In genomic region chr3:64355473-64355872, GRCh38 we compare ENCODE assay signal across 10 cellular contexts.
A peak's percentile ranks its signal among the peaks of the same experiment; 100 is the strongest.
DNase-seq lines count a peak whose midpoint lies in the region; ATAC-seq, FAIRE-seq and TF ChIP-seq lines count a peak whose summit lies in the region.
"Had no signal": no experiment of that assay in that cellular context is flagged by ENCODE, and none has a peak within 500 bp of the region (broad histone marks: within the 10 kb centered on the region; RNA-seq: fewer than 3 reads in every experiment).

No MANE protein-coding gene starts in this region.

- H3K27ac ChIP-seq in GM23338 (ENCODE audit: low read depth) = no peak overlapping the region
- H3K27ac ChIP-seq in gastroesophageal sphincter = peak overlapping the region; percentile 65 to 79 (median 74)

- 15 to 17% methylated on average over 1 to 2 of the region's 2 CpGs for WGBS in gastroesophageal sphincter (ENCODE audit: low coverage in 1 of 2), 2 donors

- no peak for FAIRE-seq in RCC 7860 (lab: Jason Lieb, UNC)

- H3K27me3 ChIP-seq in GM23338 (ENCODE audit: insufficient read depth) (no peaks in the 10 kb centered on the region), gastroesophageal sphincter (no peaks in the 10 kb centered on the region)
- H3K27me3 ChIP-seq: gastrocnemius medialis had no signal

- H3K4me1 ChIP-seq in GM23338 (ENCODE audit: insufficient read depth) = 0 out of 2 replicates have a peak, but pooled peaks cover 3% of the 10 kb centered on the region
- H3K4me1 ChIP-seq in gastroesophageal sphincter = peaks cover 7 to 53% (median 23%) of the 10 kb centered on the region in 3 donors

- TF ChIP-seq EP300 in gastroesophageal sphincter (IDR thresholded peaks at IDR 0.05) = no peak

- no peak overlapping the region for H3K4me3 Mint-ChIP-seq in GM23338

- H3K9me3 ChIP-seq in gastroesophageal sphincter = no peaks in the 10 kb centered on the region
- H3K9me3 ChIP-seq: gastrocnemius medialis had no signal

- TF ChIP-seq POLR2A in gastroesophageal sphincter (IDR thresholded peaks at IDR 0.05) (no peak), erythroblast (IDR thresholded peaks at IDR 0.05; ENCODE audit: low read length) (no peak)

- no peaks in the 10 kb centered on the region for H3K79me2 ChIP-seq in GM23338 (replicated peaks; ENCODE audit: insufficient read depth)

- no peak overlapping the region for H3K4me2 ChIP-seq in GM23338

- intact Hi-C loops in sciatic nerve (cut with DNase I) = no loop called here

- DNase-seq in GM23338 (ENCODE audit: low spot score) (no peak), RCC 7860 (ENCODE audit: low spot score) (peak; percentile 41), sciatic nerve (ENCODE audit: low spot score) (no peak), D341Med (ENCODE audit: low spot score) (no peak), hippocampal formation (lab: John Stamatoyannopoulos, UW) (no peak), erythroblast (lab: John Stamatoyannopoulos, UW) (no peak)
- DNase-seq: activated CD4-positive, alpha-beta T cell treated with anti-CD3 and anti-CD28 coated beads, Interleukin-2, amount 50 U/mL, for 1 hour; gastrocnemius medialis had no signal

- H3K27ac Mint-ChIP-seq in GM23338 = no peak overlapping the region

- H3K36me3 ChIP-seq in GM23338 (ENCODE audit: insufficient read depth) = no peaks in the 10 kb centered on the region
- no peaks in the 10 kb centered on the region for H3K36me3 ChIP-seq in gastroesophageal sphincter
- H3K36me3 ChIP-seq: gastrocnemius medialis had no signal

- ATAC-seq in GM23338 (peak; percentile 71), gastroesophageal sphincter (peak; percentile 57), sciatic nerve (peak; percentile 55), HG03571 (IDR thresholded peaks at IDR 0.05; ENCODE audit: unreplicated experiment) (no peak)
- ATAC-seq: gastrocnemius medialis had no signal

- H3K27me3 Mint-ChIP-seq in GM23338 (ENCODE audit: insufficient read depth, low read depth, poor library complexity) = peaks cover 3% of the 10 kb centered on the region

- no peaks in the 10 kb centered on the region for H3K9me3 Mint-ChIP-seq in GM23338

- H3K9me2 ChIP-seq in GM23338 (ENCODE audit: insufficient read depth) = no peaks in the 10 kb centered on the region

- no peak for TF ChIP-seq CTCF in GM23338 (conservative IDR thresholded peaks at IDR 0.05; ENCODE audit: low read depth in 2 of 2)
- no peak for TF ChIP-seq CTCF in gastroesophageal sphincter (IDR thresholded peaks at IDR 0.05)

- peaks cover 19% of the 10 kb centered on the region for H3K4me1 Mint-ChIP-seq in GM23338

- H3F3A ChIP-seq in GM23338 (replicated peaks; ENCODE audit: low read depth) = no peaks in the 10 kb centered on the region

- no peaks in the 10 kb centered on the region for H3K36me3 Mint-ChIP-seq in GM23338 (ENCODE audit: low read depth)

- H2AFZ ChIP-seq in GM23338 = peak overlapping the region; percentile 14; the same call in 1 of the 2 replicates

- no peaks in the 10 kb centered on the region for H4K20me1 ChIP-seq in GM23338 (replicated peaks; ENCODE audit: insufficient read depth)

- H3K4me3 ChIP-seq in GM23338 (no peak overlapping the region), gastroesophageal sphincter (no peak overlapping the region)
- H3K4me3 ChIP-seq: gastrocnemius medialis had no signal

TF ChIP-seq in GM23338, 12 proteins besides CTCF, POLR2A, EP300 and RAD21:
- no peak for TF ChIP-seq NANOG (IDR thresholded peaks at IDR 0.05; ENCODE audit: borderline replicate concordance)
- TF ChIP-seq EZH2 (IDR thresholded peaks at IDR 0.05; ENCODE audit: low read depth, unreplicated experiment) = no peak
- no peak for TF ChIP-seq STAT1 (IDR thresholded peaks at IDR 0.05; ENCODE audit: unreplicated experiment)
- TF ChIP-seq JUNB (IDR thresholded peaks at IDR 0.05; ENCODE audit: unreplicated experiment) = no peak
- TF ChIP-seq ZNF331 (CRISPR knock-in tag; IDR thresholded peaks at IDR 0.05; ENCODE audit: low read depth) = no peak
- TF ChIP-seq REST (IDR thresholded peaks at IDR 0.05; ENCODE audit: unreplicated experiment) = no peak
- TF ChIP-seq CREB1 (CRISPR knock-in tag; IDR thresholded peaks at IDR 0.05; ENCODE audit: low read depth) = no peak
- TF ChIP-seq EZH2phosphoT487 (IDR thresholded peaks at IDR 0.05; ENCODE audit: unreplicated experiment) = no peak
- TF ChIP-seq ETS1 (IDR thresholded peaks at IDR 0.05) = no peak
- no peak for TF ChIP-seq ZNF114 (CRISPR knock-in tag; IDR thresholded peaks at IDR 0.05)
- no peak for TF ChIP-seq POLR2AphosphoS5 (IDR thresholded peaks at IDR 0.05; ENCODE audit: low read depth)
TF ChIP-seq in GM23338: peak in this region for 0.
